Comparison of ENCODE assay signal across 1 cellular context in the genomic region with DNA sequence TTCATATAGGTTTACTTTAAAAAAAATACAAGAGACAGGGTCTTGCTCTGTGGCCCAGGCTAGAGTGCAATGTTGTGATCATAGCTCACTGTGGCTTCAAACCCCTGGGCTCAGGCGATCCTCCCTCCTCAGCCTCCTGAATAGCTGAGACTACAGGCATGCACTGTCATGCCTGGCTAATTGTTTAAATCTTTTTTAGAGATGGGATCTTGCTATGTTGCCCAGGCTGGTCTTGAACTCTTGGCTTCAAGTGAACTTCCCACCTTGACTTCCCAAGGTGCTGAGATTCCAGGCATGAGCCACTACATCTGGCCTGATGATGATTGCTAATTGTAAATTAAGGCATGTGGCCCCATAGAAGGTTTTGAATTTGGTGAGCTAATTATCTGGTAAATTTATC.
TF ChIP-seq lines count a peak whose summit lies in the region.

No MANE protein-coding gene starts in this region.

TF ChIP-seq in GM12878, 131 proteins besides CTCF, POLR2A, EP300 and RAD21 (continued from another document):
- TF ChIP-seq, protein P1, sequence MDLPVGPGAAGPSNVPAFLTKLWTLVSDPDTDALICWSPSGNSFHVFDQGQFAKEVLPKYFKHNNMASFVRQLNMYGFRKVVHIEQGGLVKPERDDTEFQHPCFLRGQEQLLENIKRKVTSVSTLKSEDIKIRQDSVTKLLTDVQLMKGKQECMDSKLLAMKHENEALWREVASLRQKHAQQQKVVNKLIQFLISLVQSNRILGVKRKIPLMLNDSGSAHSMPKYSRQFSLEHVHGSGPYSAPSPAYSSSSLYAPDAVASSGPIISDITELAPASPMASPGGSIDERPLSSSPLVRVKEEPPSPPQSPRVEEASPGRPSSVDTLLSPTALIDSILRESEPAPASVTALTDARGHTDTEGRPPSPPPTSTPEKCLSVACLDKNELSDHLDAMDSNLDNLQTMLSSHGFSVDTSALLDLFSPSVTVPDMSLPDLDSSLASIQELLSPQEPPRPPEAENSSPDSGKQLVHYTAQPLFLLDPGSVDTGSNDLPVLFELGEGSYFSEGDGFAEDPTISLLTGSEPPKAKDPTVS (IDR thresholded peaks at IDR 0.05; ENCODE audit: low read depth, low read length) = no peak
- TF ChIP-seq FOXM1 (IDR thresholded peaks at IDR 0.05; ENCODE audit: low read depth, low read length) = no peak
- TF ChIP-seq, protein P2, sequence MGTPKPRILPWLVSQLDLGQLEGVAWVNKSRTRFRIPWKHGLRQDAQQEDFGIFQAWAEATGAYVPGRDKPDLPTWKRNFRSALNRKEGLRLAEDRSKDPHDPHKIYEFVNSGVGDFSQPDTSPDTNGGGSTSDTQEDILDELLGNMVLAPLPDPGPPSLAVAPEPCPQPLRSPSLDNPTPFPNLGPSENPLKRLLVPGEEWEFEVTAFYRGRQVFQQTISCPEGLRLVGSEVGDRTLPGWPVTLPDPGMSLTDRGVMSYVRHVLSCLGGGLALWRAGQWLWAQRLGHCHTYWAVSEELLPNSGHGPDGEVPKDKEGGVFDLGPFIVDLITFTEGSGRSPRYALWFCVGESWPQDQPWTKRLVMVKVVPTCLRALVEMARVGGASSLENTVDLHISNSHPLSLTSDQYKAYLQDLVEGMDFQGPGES (IDR thresholded peaks at IDR 0.05) = no peak
- no peak for TF ChIP-seq NR2C1 (IDR thresholded peaks at IDR 0.05)
- TF ChIP-seq KLF5 (IDR thresholded peaks at IDR 0.05; ENCODE audit: partially characterized antibody) = no peak
- no peak for TF ChIP-seq ASH2L (IDR thresholded peaks at IDR 0.05; ENCODE audit: borderline replicate concordance, low read depth)
- TF ChIP-seq HCFC1 (IDR thresholded peaks at IDR 0.05; ENCODE audit: low read length) = no peak
TF ChIP-seq in GM12878: peak in this region for 0.
